ENCODE assay signal across 8 cellular contexts in genomic region chr13:75876371-75877050, GRCh38.
A peak's percentile ranks its signal among the peaks of the same experiment; 100 is the strongest.
DNase-seq lines count a peak whose midpoint lies in the region; ATAC-seq, FAIRE-seq and TF ChIP-seq lines count a peak whose summit lies in the region.

No MANE protein-coding gene starts in this region.

- ATAC-seq in GM18858 (IDR thresholded peaks at IDR 0.05; ENCODE audit: unreplicated experiment) (peak; percentile 91), HG03039 (IDR thresholded peaks at IDR 0.05; ENCODE audit: unreplicated experiment) (peak; percentile 85)

- H3K4me1 ChIP-seq in kidney (ENCODE audit: control insufficient read depth in 1 of 2, insufficient read depth in 1 of 2, low read depth in 1 of 2, low read length in 2 of 2), result no peaks in the 10 kb centered on the region

- no peak overlapping the region for H3K27ac ChIP-seq in WERI-Rb-1
- no peak overlapping the region for H3K27ac ChIP-seq in kidney (ENCODE audit: low read depth in 2 of 2, low read length in 2 of 2)

- H3K27me3 ChIP-seq in WERI-Rb-1 (ENCODE audit: insufficient read depth, low read depth, severe bottlenecking), result no peaks in the 10 kb centered on the region

- DNase-seq in AG08395 (ENCODE audit: low spot score) (peak; percentile 63), NCI-H2107 (lab: John Stamatoyannopoulos, UW) (peak; percentile 5), WERI-Rb-1 (peak; percentile 30), cardiac fibroblast (ENCODE audit: low read depth in 2 of 2) (peak; percentile 79 to 80), kidney (no peak)
- peak; percentile 40 for DNase-seq in stimulated activated CD4-positive, alpha-beta T cell treated with anti-CD3 and anti-CD28 coated beads, Interleukin-1b, Interleukin-23, amount 100 ng/mL, for 48 hours

- intact Hi-C loops in kidney (cut with DNase I), result no loop called here

- FAIRE-seq in kidney (lab: Jason Lieb, UNC), result peak; percentile 92

- H3K36me3 ChIP-seq in WERI-Rb-1 (no peaks in the 10 kb centered on the region), kidney (ENCODE audit: control insufficient read depth in 1 of 2, insufficient read depth in 2 of 2, low read length in 2 of 2) (no peaks in the 10 kb centered on the region)

- peak; percentile 58 for TF ChIP-seq CTCF in WERI-Rb-1 (IDR thresholded peaks at IDR 0.05; ENCODE audit: low read depth, low read length)
- TF ChIP-seq CTCF in cardiac fibroblast (IDR thresholded peaks at IDR 0.05; ENCODE audit: low read depth, low read length), result peak; percentile 95
- peak; percentile 88 for TF ChIP-seq CTCF in kidney (IDR thresholded peaks at IDR 0.05; ENCODE audit: borderline replicate concordance, extremely low read depth, insufficient read depth)

- H3K4me3 ChIP-seq in WERI-Rb-1 (ENCODE audit: low read depth, low read length) (peak overlapping the region; percentile 29), cardiac fibroblast (replicated peaks in 1 of 2; ENCODE audit: low read depth in 2 of 2, low read length in 2 of 2) (no peak overlapping the region), kidney (ENCODE audit: low read length in 2 of 2) (peak overlapping the region in 1 of 2 donors; percentile 8)

- H3K9ac ChIP-seq in kidney (ENCODE audit: low read length in 2 of 2), result no peak overlapping the region

- H3K9me3 ChIP-seq in WERI-Rb-1 (ENCODE audit: severe bottlenecking) (no peaks in the 10 kb centered on the region), kidney (ENCODE audit: control insufficient read depth in 1 of 2, low read length in 2 of 2) (no peaks in the 10 kb centered on the region)
